ENCODE assay signal across 11 cellular contexts in genomic region chr12:119692410-119692809, GRCh38. TPM values are rescaled to one million over a fixed set of nuclear protein-coding genes. Genes with fewer than 3 reads are reported as not detected.
DNase-seq lines count a peak whose midpoint lies in the region; ATAC-seq and TF ChIP-seq lines count a peak whose summit lies in the region.
"Had no signal": no experiment of that assay in that cellular context is flagged by ENCODE, and none has a peak within 500 bp of the region (broad histone marks: within the 10 kb centered on the region; RNA-seq: fewer than 3 reads in every experiment).

No MANE protein-coding gene starts in this region.

- H3K4me3 ChIP-seq in heart right ventricle (no peak overlapping the region), lower lobe of right lung (no peak overlapping the region), upper lobe of right lung (no peak overlapping the region)
- H3K4me3 ChIP-seq: neural progenitor cell, SJSA1 had no signal

- H3K27me3 ChIP-seq in heart right ventricle (no peaks in the 10 kb centered on the region), lower lobe of right lung (ENCODE audit: low read depth) (no peaks in the 10 kb centered on the region), upper lobe of right lung (no peaks in the 10 kb centered on the region)
- H3K27me3 ChIP-seq: neural progenitor cell, SJSA1 had no signal

- H3K27ac ChIP-seq in heart right ventricle (peak overlapping the region in 7 of 10 donors; percentile 3 to 62 (median 11)), VCaP (peak overlapping the region; percentile 82), lower lobe of right lung (peak overlapping the region; percentile 34), upper lobe of right lung (peak overlapping the region; percentile 44)
- H3K27ac ChIP-seq: neural progenitor cell, SJSA1 had no signal

- no peak for ATAC-seq in heart right ventricle
- ATAC-seq in Right ventricle myocardium superior (ENCODE audit: poor library complexity): no peak
- ATAC-seq in lower lobe of right lung: no peak
- ATAC-seq in upper lobe of right lung: no peak
- no peak for ATAC-seq in HG03045 (IDR thresholded peaks at IDR 0.05; ENCODE audit: unreplicated experiment)

- DNase-seq in heart right ventricle: no peak
- DNase-seq in Right ventricle myocardium superior: no peak
- no peak for DNase-seq in lower lobe of right lung
- DNase-seq in upper lobe of right lung: no peak
- DNase-seq in mesenteric fat pad (ENCODE audit: low spot score): no peak
- no peak for DNase-seq in retina
- DNase-seq: stimulated activated CD4-positive, alpha-beta T cell treated with anti-CD3 and anti-CD28 coated beads, Interleukin-12 subunit alpha, Interleukin-12 subunit beta, amount 100 ng/mL, for 4 hours had no signal

- intact Hi-C loops in heart right ventricle (cut with DNase I): no loop called here
- intact Hi-C loops in Right ventricle myocardium superior (cut with DNase I): no loop called here
- intact Hi-C loops in lower lobe of right lung (cut with DNase I): no loop called here
- intact Hi-C loops in upper lobe of right lung (cut with DNase I): no loop called here

- no peaks in the 10 kb centered on the region for H3K9me3 ChIP-seq in heart right ventricle
- H3K9me3 ChIP-seq in lower lobe of right lung: no peaks in the 10 kb centered on the region
- no peaks in the 10 kb centered on the region for H3K9me3 ChIP-seq in upper lobe of right lung
- H3K9me3 ChIP-seq: SJSA1 had no signal

- TF ChIP-seq CTCF in heart right ventricle (IDR thresholded peaks at IDR 0.05): no peak
- TF ChIP-seq CTCF in VCaP (conservative IDR thresholded peaks at IDR 0.05): no peak
- no peak for TF ChIP-seq CTCF in lower lobe of right lung (IDR thresholded peaks at IDR 0.05)
- TF ChIP-seq CTCF in upper lobe of right lung (IDR thresholded peaks at IDR 0.05): no peak

- H3K4me1 ChIP-seq in heart right ventricle: peaks cover 2 to 34% (median 23%) of the 10 kb centered on the region in 9 donors
- peaks cover 29% of the 10 kb centered on the region for H3K4me1 ChIP-seq in lower lobe of right lung
- peaks cover 23% of the 10 kb centered on the region for H3K4me1 ChIP-seq in upper lobe of right lung
- H3K4me1 ChIP-seq: neural progenitor cell, SJSA1 had no signal

- 56 to 65% methylated on average over 5 of the region's 5 CpGs for WGBS in heart right ventricle, 2 donors

- H3K36me3 ChIP-seq in heart right ventricle (peaks cover 0 to 16% (median 0%) of the 10 kb centered on the region in 9 donors), lower lobe of right lung (peaks cover 7% of the 10 kb centered on the region), upper lobe of right lung (no peaks in the 10 kb centered on the region)
- H3K36me3 ChIP-seq: neural progenitor cell had no signal

RNA-seq across cellular contexts. Expression of gene PRKAB1, which starts 24.5 kb away (rescaled TPM):
- 10 to 100 TPM in 5 of 10 donors, 1 to 10 TPM in 5; 8.6 to 14.5 (median 10.4) TPM for total RNA-seq in heart right ventricle
- 10 to 100 TPM; 13.5 to 14.3 TPM for polyA plus RNA-seq in heart right ventricle
- 9.3 TPM for total RNA-seq in Right ventricle myocardium superior
- 45.6 TPM for total RNA-seq in lower lobe of right lung
- 54.7 TPM for total RNA-seq in upper lobe of right lung
- total RNA-seq in mesenteric fat pad: 20.8 TPM

Comparison
In these comparisons a context has a peak if more than half of its experiments do, and no peak if none do; other contexts are left out.
1. H3K27ac ChIP-seq: peak in every context shown above with its lines; median percentile 82 in VCaP; 44 in upper lobe of right lung; 34 in lower lobe of right lung; 11 in heart right ventricle.